In genomic region chr17:75325827-75326586, GRCh38 we compare ENCODE assay signal across 11 cellular contexts. TPM values are rescaled to one million over a fixed set of nuclear protein-coding genes. Genes with fewer than 3 reads are reported as not detected.
DNase-seq lines count a peak whose midpoint lies in the region; ATAC-seq, FAIRE-seq and TF ChIP-seq lines count a peak whose summit lies in the region.
"Had no signal": no experiment of that assay in that cellular context is flagged by ENCODE, and none has a peak within 500 bp of the region (broad histone marks: within the 10 kb centered on the region; RNA-seq: fewer than 3 reads in every experiment).

No MANE protein-coding gene starts in this region.

- TF ChIP-seq RAD21 in K562 (CRISPR knock-in tag; conservative IDR thresholded peaks at IDR 0.05 in 1 of 2, IDR thresholded peaks at IDR 0.05 in 1 of 2), result peak in 1 of 2 experiments; percentile 10; a peak in 1 of 4 replicates

- TF ChIP-seq CTCF in K562 (IDR thresholded peaks at IDR 0.05 in 2 of 3, conservative IDR thresholded peaks at IDR 0.05 in 1 of 3; ENCODE audit: insufficient read depth in 2 of 3, low read depth in 1 of 3, low read length in 3 of 3) (no peak), type B pancreatic cell (conservative IDR thresholded peaks at IDR 0.05) (no peak)

- H3K36me3 Mint-ChIP-seq in type B pancreatic cell, result peaks cover 14% of the 10 kb centered on the region

- H3K4me2 ChIP-seq in BLaER1 treated with 17β-estradiol and CSF1 and Interleukin-3, amounts not matched to agents 10 nM and 100 nM, result peak overlapping the region; percentile 80 to 94 (median 85)
- peak overlapping the region; percentile 52 for H3K4me2 ChIP-seq in K562 (ENCODE audit: insufficient read depth, low read length)
- H3K4me2 ChIP-seq: PC-9 had no signal

- FAIRE-seq in K562 (lab: Jason Lieb, UNC), result peak; percentile 89
- FAIRE-seq: G401.6 had no signal

- peaks cover 63 to 91% (median 78%) of the 10 kb centered on the region in 11 experiments for H3K36me3 ChIP-seq in BLaER1 treated with 17β-estradiol and CSF1 and Interleukin-3, amounts not matched to agents 10 nM and 100 nM
- H3K36me3 ChIP-seq in KOPT-K1 (ENCODE audit: insufficient read depth, low read length) (peaks cover 73% of the 10 kb centered on the region), K562 (ENCODE audit: control insufficient read depth, insufficient read depth, low read length) (peaks cover 54% of the 10 kb centered on the region; the same call in 2 of the 3 replicates), mesodermal cell (ENCODE audit: control insufficient read depth, insufficient read depth, low read length) (peaks cover 69% of the 10 kb centered on the region)

- H3K27ac Mint-ChIP-seq in type B pancreatic cell, result no peak overlapping the region

- no peaks in the 10 kb centered on the region for H3K27me3 ChIP-seq in BLaER1 treated with 17β-estradiol and CSF1 and Interleukin-3, amounts not matched to agents 10 nM and 100 nM
- H3K27me3 ChIP-seq in K562 (ENCODE audit: control insufficient read depth in 2 of 2, insufficient read depth in 2 of 2, low read length in 2 of 2), result no peaks in the 10 kb centered on the region
- H3K27me3 ChIP-seq: adrenal gland had no signal

- BruUV-seq in K562 (replicated peaks; lab: Mats Ljungman, UMichigan), result no TSS peak

- ATAC-seq in K562, result peak; percentile 80
- no peak for ATAC-seq in HG02870 (IDR thresholded peaks at IDR 0.05; ENCODE audit: unreplicated experiment)

- H3K9me3 ChIP-seq in BLaER1 treated with 17β-estradiol and CSF1 and Interleukin-3, amounts not matched to agents 10 nM and 100 nM (replicated peaks in 1 of 11), result 0 out of 22 replicates have a peak, but pooled peaks cover 0 to 1% (median 0%) of the 10 kb centered on the region in 11 experiments
- no peaks in the 10 kb centered on the region for H3K9me3 ChIP-seq in KOPT-K1 (ENCODE audit: insufficient read depth, low read length, poor library complexity, severe bottlenecking)
- no peaks in the 10 kb centered on the region for H3K9me3 ChIP-seq in K562 (replicated peaks; ENCODE audit: control insufficient read depth, insufficient read depth, low read depth, low read length)
- H3K9me3 ChIP-seq in mesodermal cell (ENCODE audit: control insufficient read depth, low read length), result no peaks in the 10 kb centered on the region
- H3K9me3 ChIP-seq: adrenal gland had no signal

- TF ChIP-seq EP300 in K562 (IDR thresholded peaks at IDR 0.05; ENCODE audit: low read length), result no peak

- intact Hi-C loops in K562 (cut with micrococcal nuclease), result no loop called here

- no peaks in the 10 kb centered on the region for H3K4me1 Mint-ChIP-seq in type B pancreatic cell (ENCODE audit: unreplicated experiment)

- H3K9me1 ChIP-seq in K562 (ENCODE audit: control insufficient read depth, insufficient read depth, low read length), result no peaks in the 10 kb centered on the region

- H3K27me3 Mint-ChIP-seq in type B pancreatic cell, result no peaks in the 10 kb centered on the region

- peaks cover 72 to 84% (median 79%) of the 10 kb centered on the region in 10 experiments for H3K4me1 ChIP-seq in BLaER1 treated with 17β-estradiol and CSF1 and Interleukin-3, amounts not matched to agents 10 nM and 100 nM
- H3K4me1 ChIP-seq in K562 (replicated peaks in 1 of 2; ENCODE audit: control insufficient read depth in 2 of 2, insufficient read depth in 2 of 2, low read length in 2 of 2) (peaks cover 15 to 20% of the 10 kb centered on the region in 2 experiments), mesodermal cell (ENCODE audit: control insufficient read depth, insufficient read depth, low read length, poor library complexity, severe bottlenecking) (peaks cover 15% of the 10 kb centered on the region)

- in situ Hi-C loops in K562 (cut with MboI), result no loop called here

- H2AFZ ChIP-seq in K562 (ENCODE audit: low read depth, low read length), result no peak overlapping the region
- H2AFZ ChIP-seq: PC-9 had no signal

- H3K9ac ChIP-seq in BLaER1 treated with 17β-estradiol and CSF1 and Interleukin-3, amounts not matched to agents 10 nM and 100 nM, result peak overlapping the region; percentile 43 to 70 (median 64)
- H3K9ac ChIP-seq in K562 (ENCODE audit: insufficient read depth in 1 of 2, low read depth in 2 of 2, low read length in 2 of 2), result peak overlapping the region; percentile 29 to 46; a peak in 3 of 4 replicates

- 39% methylated on average over 12 of the region's 12 CpGs for WGBS in K562 (ENCODE audit: insufficient coverage, low coverage, missing lambda C conversion rate)
- 84 to 88% methylated on average over 6 to 10 of the region's 12 CpGs for WGBS in mesodermal cell (ENCODE audit: insufficient coverage in 2 of 2), 2 experiments

- H3K9me3 Mint-ChIP-seq in type B pancreatic cell, result no peaks in the 10 kb centered on the region

- H3K79me2 ChIP-seq in K562 (ENCODE audit: control insufficient read depth, insufficient read depth, low read length), result peaks cover 38% of the 10 kb centered on the region

- POLR2A ChIA-PET in K562 (lab: Yijun Ruan, JAX), result interaction anchor here (0.6 to 2.0 kb wide), 14 partner anchors 10 to 457 kb away, joined by 3 to 15 read pairs (median 4); no protein-coding TSS in a partner anchor

- CTCF ChIA-PET in K562 (lab: Yijun Ruan, JAX; ENCODE audit: low intra/inter-chr PET ratio), result interaction anchor here (0.8 to 1.4 kb wide), 2 partner anchors 78 to 86 kb away, joined by 3 read pairs; no protein-coding TSS in a partner anchor

- peaks cover 4 to 100% (median 78%) of the 10 kb centered on the region in 11 experiments; a peak in 21 of 22 replicates for H4K20me1 ChIP-seq in BLaER1 treated with 17β-estradiol and CSF1 and Interleukin-3, amounts not matched to agents 10 nM and 100 nM
- H4K20me1 ChIP-seq in K562 (replicated peaks; ENCODE audit: control insufficient read depth, insufficient read depth, low read length), result no peaks in the 10 kb centered on the region; the same call in 1 of the 2 replicates

- TF ChIP-seq POLR2A in K562 (conservative IDR thresholded peaks at IDR 0.05), result no peak

- peak; percentile 55 to 76 (median 61) for DNase-seq in K562 (ENCODE audit: extremely low read depth in 1 of 4, low spot score in 3 of 4)
- DNase-seq in NCI-H2081 (lab: John Stamatoyannopoulos, UW), result no peak
- no peak for DNase-seq in type B pancreatic cell (ENCODE audit: extremely low spot score, unreplicated experiment)
- DNase-seq in NCI-H774 (lab: John Stamatoyannopoulos, UW), result no peak
- DNase-seq: PC-9 had no signal

- H3K4me3 ChIP-seq in BLaER1 treated with 17β-estradiol and CSF1 and Interleukin-3, amounts not matched to agents 10 nM and 100 nM, result peak overlapping the region in 7 of 10 experiments; percentile 15 to 39 (median 27); a peak in 12 of 20 replicates
- H3K4me3 ChIP-seq in K562 (no peak overlapping the region), mesodermal cell (ENCODE audit: extremely low read depth, insufficient read depth, low read length, poor library complexity, severe bottlenecking) (no peak overlapping the region)
- H3K4me3 ChIP-seq: adrenal gland, PC-9 had no signal

- peak overlapping the region; percentile 53 to 80 (median 76) for H3K27ac ChIP-seq in BLaER1 treated with 17β-estradiol and CSF1 and Interleukin-3, amounts not matched to agents 10 nM and 100 nM
- peak overlapping the region; percentile 58 for H3K27ac ChIP-seq in KOPT-K1 (ENCODE audit: low read depth, low read length, poor library complexity, severe bottlenecking)
- H3K27ac ChIP-seq in K562 (ENCODE audit: extremely low read depth, low read depth, low read length), result peak overlapping the region; percentile 65
- peak overlapping the region; percentile 62 for H3K27ac ChIP-seq in mesodermal cell (ENCODE audit: low read depth, low read length, severe bottlenecking)
- H3K27ac ChIP-seq: PC-9 had no signal

- H3K4me3 Mint-ChIP-seq in type B pancreatic cell, result no peak overlapping the region

RNA-seq across cellular contexts. Expression of gene SLC25A19, which starts 36.8 kb away (rescaled TPM):
- 80.8 and 110 TPM in 2 replicates for total RNA-seq in K562 (2011; cell fraction: chromatin; rRNA removed; ENCODE audit: low replicate concordance)
- total RNA-seq in K562 (2011; cell fraction: nucleolus; rRNA removed), result 83.7 and 96.9 TPM in 2 replicates
- 75.9 and 93.0 TPM in 2 replicates for total RNA-seq in K562 (2011; cell fraction: nucleoplasm; rRNA removed)
- 56.1 and 71.6 TPM in 2 replicates for total RNA-seq in K562 (2014; rRNA removed)
- 35.9 and 45.2 TPM in 2 replicates for total RNA-seq in K562 (2014; rRNA removed; fragmentation: Illumina TruSeq; extraction: Trizol)
- 49.0 and 49.3 TPM in 2 replicates for total RNA-seq in K562 (2015; rRNA removed; fragmentation: Illumina TruSeq; extraction: Trizol)
- 73.4 and 76.6 TPM in 2 replicates for total RNA-seq in K562 (2021)
- polyA plus RNA-seq in K562 (2011; rRNA removed), result 51.7 and 55.3 TPM in 2 replicates
- polyA plus RNA-seq in K562 (2011; cell fraction: cytosol; rRNA removed), result 70.2 and 111 TPM in 2 replicates
- polyA plus RNA-seq in K562 (2011; cell fraction: nucleus; rRNA removed), result 50.7 and 83.5 TPM in 2 replicates
- 26.6 and 58.9 TPM in 2 replicates for polyA plus RNA-seq in K562 (2012)
- polyA plus RNA-seq in K562 (2014; fragmentation: Illumina TruSeq; extraction: Trizol), result 57.1 and 60.9 TPM in 2 replicates
- polyA plus RNA-seq in K562 (2014; fragmentation: Nextera tagmentation; extraction: Ambion mirVana), result 10 to 100 TPM; 33.4 to 49.3 TPM
- 73.1 and 83.5 TPM in 2 replicates for polyA plus RNA-seq in K562 (2014; rRNA removed)
- polyA minus RNA-seq in K562 (2011; rRNA and poly(A)+ RNA removed), result 29.7 and 31.1 TPM in 2 replicates
- polyA minus RNA-seq in K562 (2011; cell fraction: cytosol; rRNA and poly(A)+ RNA removed), result 18.5 and 33.6 TPM in 2 replicates
- 32.9 and 44.3 TPM in 2 replicates for polyA minus RNA-seq in K562 (2011; cell fraction: nucleus; rRNA and poly(A)+ RNA removed)
- polyA plus RNA-seq in mesodermal cell (2013, experiment 1 of 2), result 4.2 TPM
- 6.1 TPM for polyA plus RNA-seq in mesodermal cell (2013, experiment 2 of 2)
- total RNA-seq in type B pancreatic cell (ENCODE audit: low replicate concordance), result 17.0 and 17.8 TPM in 2 replicates

RNA-seq across cellular contexts. Expression of gene MIF4GD, which starts 55.0 kb away (rescaled TPM):
- 28.8 and 42.4 TPM in 2 replicates for total RNA-seq in K562 (2011; cell fraction: chromatin; rRNA removed; ENCODE audit: low replicate concordance)
- total RNA-seq in K562 (2011; cell fraction: nucleolus; rRNA removed), result 36.0 and 43.4 TPM in 2 replicates
- 32.6 and 37.5 TPM in 2 replicates for total RNA-seq in K562 (2011; cell fraction: nucleoplasm; rRNA removed)
- 22.4 and 25.2 TPM in 2 replicates for total RNA-seq in K562 (2014; rRNA removed)
- total RNA-seq in K562 (2014; rRNA removed; fragmentation: Illumina TruSeq; extraction: Trizol), result 11.8 and 12.3 TPM in 2 replicates
- 13.2 and 14.0 TPM in 2 replicates for total RNA-seq in K562 (2015; rRNA removed; fragmentation: Illumina TruSeq; extraction: Trizol)
- 23.0 and 27.1 TPM in 2 replicates for total RNA-seq in K562 (2021)
- polyA plus RNA-seq in K562 (2011; rRNA removed), result 50.8 and 53.9 TPM in 2 replicates
- polyA plus RNA-seq in K562 (2011; cell fraction: cytosol; rRNA removed), result 71.3 and 91.1 TPM in 2 replicates
- 56.0 and 67.5 TPM in 2 replicates for polyA plus RNA-seq in K562 (2011; cell fraction: nucleus; rRNA removed)
- polyA plus RNA-seq in K562 (2012), result 28.0 and 61.3 TPM in 2 replicates
- 25.5 and 28.1 TPM in 2 replicates for polyA plus RNA-seq in K562 (2014; fragmentation: Illumina TruSeq; extraction: Trizol)
- polyA plus RNA-seq in K562 (2014; fragmentation: Nextera tagmentation; extraction: Ambion mirVana), result 10 to 100 TPM; 46.7 to 63.8 TPM
- 30.6 and 36.0 TPM in 2 replicates for polyA plus RNA-seq in K562 (2014; rRNA removed)
- 25.6 TPM in 2 replicates for polyA minus RNA-seq in K562 (2011; rRNA and poly(A)+ RNA removed)
- 13.5 and 16.8 TPM in 2 replicates for polyA minus RNA-seq in K562 (2011; cell fraction: cytosol; rRNA and poly(A)+ RNA removed)
- polyA minus RNA-seq in K562 (2011; cell fraction: nucleus; rRNA and poly(A)+ RNA removed), result 8.3 and 15.0 TPM in 2 replicates
- polyA plus RNA-seq in mesodermal cell (2013, experiment 1 of 2), result 14.3 TPM
- 14.6 TPM for polyA plus RNA-seq in mesodermal cell (2013, experiment 2 of 2)
- total RNA-seq in type B pancreatic cell (ENCODE audit: low replicate concordance), result 11.9 and 16.6 TPM in 2 replicates

Comparison
In these comparisons a context has a peak if more than half of its experiments do, and no peak if none do; other contexts are left out.
1. H3K4me3 ChIP-seq: peak in BLaER1 treated with 17β-estradiol and CSF1 and Interleukin-3, amounts not matched to agents 10 nM and 100 nM (7 of 10); none in K562 (single experiment) and mesodermal cell (single experiment).
2. DNase-seq: peak in K562 (4 of 4); none in NCI-H2081 (0 of 2), type B pancreatic cell (single experiment) and NCI-H774 (single experiment).
3. Peak in every context shown above with its lines, with median percentiles within 50 percentile points of each other: H3K27ac ChIP-seq.